9 cellular contexts compared by ENCODE assay signal in genomic region chr1:173409613-173410012, GRCh38.
DNase-seq lines count a peak whose midpoint lies in the region; TF ChIP-seq lines count a peak whose summit lies in the region.
"Had no signal": no experiment of that assay in that cellular context is flagged by ENCODE, and none has a peak within 500 bp of the region (broad histone marks: within the 10 kb centered on the region; RNA-seq: fewer than 3 reads in every experiment).

No MANE protein-coding gene starts in this region.

- intact Hi-C loops in ovary (cut with DNase I) (loop anchor here in 2 of 4 donors (10.0 kb wide), 3 partner anchors 415 to 1335 kb away; partner anchors contain the start of genes CENPL (in 1 of the 2) and DARS2 (in 1 of the 2)), Caco-2 (cut with micrococcal nuclease; ENCODE audit: unreplicated experiment) (loop anchor here (10.0 kb wide), 1 partner anchor 585 kb away; no protein-coding TSS in a partner anchor)

- no peak overlapping the region for H3K4me3 Mint-ChIP-seq in Caco-2 (ENCODE audit: unreplicated experiment)

- TF ChIP-seq CTCF in choroid plexus epithelial cell (conservative IDR thresholded peaks at IDR 0.05; ENCODE audit: low read depth, low read length) (no peak), ovary (IDR thresholded peaks at IDR 0.05) (no peak), Caco-2 (IDR thresholded peaks at IDR 0.05; ENCODE audit: insufficient read depth in 1 of 2, low read depth in 1 of 2, low read length in 1 of 2, severe bottlenecking in 1 of 2, unreplicated experiment in 1 of 2) (no peak)

- H3K27me3 ChIP-seq in ovary: no peaks in the 10 kb centered on the region
- no peaks in the 10 kb centered on the region for H3K27me3 ChIP-seq in Caco-2 (replicated peaks; ENCODE audit: control insufficient read depth, insufficient read depth, low read length)

- H3K27ac Mint-ChIP-seq in Caco-2 (ENCODE audit: unreplicated experiment): no peak overlapping the region

- peaks cover 9% of the 10 kb centered on the region for H3K4me1 ChIP-seq in ovary (ENCODE audit: insufficient read depth)
- H3K4me1 ChIP-seq in Caco-2: no peaks in the 10 kb centered on the region

- no peaks in the 10 kb centered on the region for H3K36me3 Mint-ChIP-seq in Caco-2 (ENCODE audit: insufficient read depth, unreplicated experiment)

- POLR2A ChIA-PET in Caco-2 (lab: Charles Lee): no interaction called here

- BruUV-seq in Caco-2 (replicated peaks; lab: Mats Ljungman, UMichigan): no TSS peak

- no peaks in the 10 kb centered on the region for H3K4me1 Mint-ChIP-seq in Caco-2 (ENCODE audit: low read depth, unreplicated experiment)

- WGBS in ovary, 3 donors: 1 to 14% (median 8%) methylated on average over 3 of the region's 3 CpGs

- H3K27ac ChIP-seq in ovary: no peak overlapping the region

- CTCF ChIA-PET in Caco-2 (lab: Charles Lee): no interaction called here

- DNase-seq in NOMO-1 (lab: John Stamatoyannopoulos, UW; ENCODE audit: unreplicated experiment in 2 of 2) (peak; percentile 77 to 78), choroid plexus epithelial cell (ENCODE audit: low read depth) (peak; percentile 92), ovary (peak; percentile 28 to 63 (median 45)), Caco-2 (no peak), NCI-H1105 treated with DMSO at 0.1 percent for 48 hours (lab: John Stamatoyannopoulos, UW) (no peak)
- no peak for DNase-seq in stimulated activated CD4-positive, alpha-beta T cell treated with anti-CD3 and anti-CD28 coated beads, Interleukin-4, amount 100 ng/mL, for 4 hours
- no peak for DNase-seq in effector CD4-positive, alpha-beta T cell
- DNase-seq: T-helper 9 cell had no signal

- no peaks in the 10 kb centered on the region for H3K27me3 Mint-ChIP-seq in Caco-2 (ENCODE audit: insufficient read depth, unreplicated experiment)

- H3K9me3 ChIP-seq in ovary: no peaks in the 10 kb centered on the region
- no peaks in the 10 kb centered on the region for H3K9me3 ChIP-seq in Caco-2

- no peak for TF ChIP-seq POLR2A in ovary (IDR thresholded peaks at IDR 0.05)

- H3K4me3 ChIP-seq in GM08714 (ENCODE audit: low read length) (peak overlapping the region; percentile 47), choroid plexus epithelial cell (ENCODE audit: low read depth, low read length) (no peak overlapping the region), ovary (no peak overlapping the region), Caco-2 (ENCODE audit: low read depth, low read length) (no peak overlapping the region)

- H3K9me3 Mint-ChIP-seq in Caco-2 (ENCODE audit: unreplicated experiment): no peaks in the 10 kb centered on the region

- TF ChIP-seq EP300 in ovary (IDR thresholded peaks at IDR 0.05): no peak

- H3K36me3 ChIP-seq in ovary (no peaks in the 10 kb centered on the region), Caco-2 (ENCODE audit: control insufficient read depth, insufficient read depth, low read length) (no peaks in the 10 kb centered on the region; the same call in 1 of the 2 replicates)

Comparison
In these comparisons a context has a peak if more than half of its experiments do, and no peak if none do; other contexts are left out.
1. DNase-seq: peak in NOMO-1 (2 of 2), choroid plexus epithelial cell (single experiment) and ovary (5 of 5); none in Caco-2 (0 of 2), NCI-H1105 treated with DMSO at 0.1 percent for 48 hours (single experiment), stimulated activated CD4-positive, alpha-beta T cell treated with anti-CD3 and anti-CD28 coated beads, Interleukin-4, amount 100 ng/mL, for 4 hours (0 of 2) and effector CD4-positive, alpha-beta T cell (single experiment).